ENCODE assay signal across 29 cellular contexts in genomic region chr22:48961705-48962104, GRCh38.
"Had no signal": no experiment of that assay in that cellular context is flagged by ENCODE, and none has a peak within 500 bp of the region (broad histone marks: within the 10 kb centered on the region; RNA-seq: fewer than 3 reads in every experiment).

No MANE protein-coding gene starts in this region.

- H3K27ac Mint-ChIP-seq: activated CD4-positive, alpha-beta T cell treated with anti-CD3 and anti-CD28 coated beads, Interleukin-2, amount 10 ng/mL, durations not matched to agents 24 days and 14 days; activated naive CD4-positive, alpha-beta T cell treated with anti-CD3 and anti-CD28 coated beads, Interleukin-2, amount 50 U/mL, for 24 hours; activated naive CD8-positive, alpha-beta T cell treated with anti-CD3 and anti-CD28 coated beads, Interleukin-2, amount 10 ng/mL, durations not matched to agents 7 days and 5 days; activated T-helper 1 cell treated with anti-CD3 and anti-CD28 coated beads, Interleukin-12 subunit alpha, Interleukin-12 subunit beta, Interleukin-2, Interleukin-4 antibody, amounts not matched to agents 30 ng/mL and 10 ng/mL and 1 ng/mL, durations not matched to agents 14 hours and 24 hours and 36 hours had no signal

- ATAC-seq: activated T-cell treated with anti-CD3 and anti-CD28 coated beads, Interleukin-2, amount 50 U/mL, for 4 hours; body of pancreas; Panc1 had no signal

- H3K9me3 ChIP-seq: ascending aorta, body of pancreas, SJCRH30 had no signal

- H3K27ac ChIP-seq: ascending aorta, body of pancreas, breast epithelium, SJCRH30, SK-N-MC had no signal

- H3K4me1 ChIP-seq: ascending aorta, body of pancreas, breast epithelium, SJCRH30 had no signal

- H3K4me3 ChIP-seq: ascending aorta, body of pancreas, breast epithelium, SJCRH30, SK-N-MC had no signal

- H3K4me3 Mint-ChIP-seq: activated CD4-positive, alpha-beta T cell treated with anti-CD3 and anti-CD28 coated beads, Interleukin-2, amount 10 ng/mL, durations not matched to agents 24 days and 14 days; activated naive CD4-positive, alpha-beta T cell treated with anti-CD3 and anti-CD28 coated beads, Interleukin-2, amount 50 U/mL, for 24 hours; activated naive CD8-positive, alpha-beta T cell treated with anti-CD3 and anti-CD28 coated beads, Interleukin-2, amount 10 ng/mL, durations not matched to agents 7 days and 5 days; activated T-cell treated with anti-CD3 and anti-CD28 coated beads, Interleukin-2, amount 50 U/mL, for 4 hours; activated T-helper 1 cell treated with anti-CD3 and anti-CD28 coated beads, Interleukin-12 subunit alpha, Interleukin-12 subunit beta, Interleukin-2, Interleukin-4 antibody, amounts not matched to agents 30 ng/mL and 10 ng/mL and 1 ng/mL, durations not matched to agents 14 hours and 24 hours and 36 hours; IgD-negative memory B cell had no signal

- DNase-seq: activated CD4-positive, alpha-beta T cell treated with anti-CD3 and anti-CD28 coated beads, Interleukin-2, amount 10 ng/mL, durations not matched to agents 24 days and 14 days; activated CD4-positive, alpha-beta T cell treated with anti-CD3 and anti-CD28 coated beads, Interleukin-2, amount 50 U/mL, for 4 hours; activated CD8-positive, alpha-beta memory T cell treated with anti-CD3 and anti-CD28 coated beads, Interleukin-2, amount 50 U/mL, for 4 hours; activated naive CD4-positive, alpha-beta T cell treated with Interleukin-2 at 50 U/mL for 16 hours; activated naive CD8-positive, alpha-beta T cell treated with anti-CD3 and anti-CD28 coated beads, Interleukin-2, amount 10 ng/mL, durations not matched to agents 7 days and 5 days; activated T-cell treated with anti-CD3 and anti-CD28 coated beads for 4 hours; activated T-cell treated with anti-CD3 and anti-CD28 coated beads, Interleukin-2, amount 50 U/mL, for 4 hours; amygdala; body of pancreas; Karpas-422; KBM-7; NCI-H1048; NCI-H1105 treated with DMSO at 0.1 percent for 48 hours; NCI-H1436; NCI-H1694; NCI-H1930; NCI-H2081 treated with DMSO at 0.1 percent for 48 hours; NCI-H345; NCI-H524 treated with DMSO at 0.1 percent for 48 hours; SHP77; SJCRH30; T1000 had no signal

- H3K36me3 ChIP-seq: ascending aorta, breast epithelium, SJCRH30 had no signal

- H3K36me3 Mint-ChIP-seq: activated naive CD4-positive, alpha-beta T cell treated with anti-CD3 and anti-CD28 coated beads, Interleukin-2, amount 50 U/mL, for 24 hours; IgD-negative memory B cell had no signal

- H3K4me1 Mint-ChIP-seq: activated CD4-positive, alpha-beta T cell treated with anti-CD3 and anti-CD28 coated beads, Interleukin-2, amount 10 ng/mL, durations not matched to agents 24 days and 14 days; activated naive CD4-positive, alpha-beta T cell treated with anti-CD3 and anti-CD28 coated beads, Interleukin-2, amount 50 U/mL, for 24 hours; IgD-negative memory B cell had no signal

- H3K27me3 ChIP-seq: ascending aorta, body of pancreas had no signal
